ENCODE assay signal across 15 cellular contexts in genomic region chr11:104410336-104410735, GRCh38.
DNase-seq lines count a peak whose midpoint lies in the region; ATAC-seq and TF ChIP-seq lines count a peak whose summit lies in the region.
"Had no signal": no experiment of that assay in that cellular context is flagged by ENCODE, and none has a peak within 500 bp of the region (broad histone marks: within the 10 kb centered on the region; RNA-seq: fewer than 3 reads in every experiment).

No MANE protein-coding gene starts in this region.

- H3K4me3 ChIP-seq in fibroblast of the aortic adventitia (ENCODE audit: low read depth, low read length) (no peak overlapping the region), skeletal muscle cell (ENCODE audit: low read depth, low read length) (no peak overlapping the region), ovary (no peak overlapping the region), right lobe of liver (no peak overlapping the region)
- H3K4me3 ChIP-seq: A549, BLaER1 had no signal

- no peaks in the 10 kb centered on the region for H3K36me3 ChIP-seq in ovary
- H3K36me3 ChIP-seq in right lobe of liver, result no peaks in the 10 kb centered on the region
- H3K36me3 ChIP-seq: BLaER1 had no signal

- WGBS in ovary, 3 donors, result 76 to 86% (median 83%) methylated on average over 2 of the region's 2 CpGs
- 18% methylated on average over 1 of the region's 2 CpGs for WGBS in right lobe of liver (ENCODE audit: insufficient coverage, low coverage, low lambda C conversion rate, missing lambda C conversion rate)

- H3K27me3 ChIP-seq in ovary (no peaks in the 10 kb centered on the region), right lobe of liver (no peaks in the 10 kb centered on the region)
- H3K27me3 ChIP-seq: BLaER1 had no signal

- H3K27ac ChIP-seq in ovary (no peak overlapping the region), right lobe of liver (no peak overlapping the region)
- H3K27ac ChIP-seq: A549, BLaER1 had no signal

- H3K9me3 ChIP-seq in ovary (no peaks in the 10 kb centered on the region), right lobe of liver (no peaks in the 10 kb centered on the region)
- H3K9me3 ChIP-seq: A549, SK-N-SH had no signal

- ATAC-seq in right lobe of liver, result no peak
- ATAC-seq: A549; CD8-positive, alpha-beta T cell had no signal

- TF ChIP-seq POLR2A in ovary (IDR thresholded peaks at IDR 0.05) (no peak), right lobe of liver (IDR thresholded peaks at IDR 0.05) (no peak)

- peak; percentile 50 for DNase-seq in M059J (ENCODE audit: low read depth)
- peak; percentile 75 for DNase-seq in amniotic epithelial cell (ENCODE audit: low read depth)
- DNase-seq in fibroblast of the aortic adventitia (ENCODE audit: low read depth), result peak; percentile 10
- DNase-seq in skeletal muscle cell (ENCODE audit: low read depth), result peak; percentile 18
- no peak for DNase-seq in ovary
- DNase-seq in NCI-H2107 (lab: John Stamatoyannopoulos, UW), result no peak
- no peak for DNase-seq in right lobe of liver
- DNase-seq: CD8-positive, alpha-beta T cell; NCI-H1105; NCI-H510A treated with DMSO at 0.1 percent for 48 hours; NCI-H774; SHP77; SK-N-SH had no signal

- intact Hi-C loops in ovary (cut with DNase I) (no loop called here), right lobe of liver (cut with DNase I) (no loop called here)

- TF ChIP-seq CTCF in fibroblast of the aortic adventitia (IDR thresholded peaks at IDR 0.05; ENCODE audit: insufficient read depth, low read length), result no peak
- TF ChIP-seq CTCF in ovary (IDR thresholded peaks at IDR 0.05), result no peak
- no peak for TF ChIP-seq CTCF in right lobe of liver (IDR thresholded peaks at IDR 0.05)

- no peak for TF ChIP-seq EP300 in ovary (IDR thresholded peaks at IDR 0.05)

- H3K4me1 ChIP-seq in ovary (ENCODE audit: insufficient read depth), result no peaks in the 10 kb centered on the region
- no peaks in the 10 kb centered on the region for H3K4me1 ChIP-seq in right lobe of liver
- H3K4me1 ChIP-seq: A549 had no signal

Comparison
In these comparisons a context has a peak if more than half of its experiments do, and no peak if none do; other contexts are left out.
1. DNase-seq: peak in M059J (single experiment), amniotic epithelial cell (single experiment), fibroblast of the aortic adventitia (single experiment) and skeletal muscle cell (single experiment); none in ovary (0 of 5), NCI-H2107 (single experiment) and right lobe of liver (0 of 3).